Comparison of ENCODE assay signal across 20 cellular contexts in the genomic region with DNA sequence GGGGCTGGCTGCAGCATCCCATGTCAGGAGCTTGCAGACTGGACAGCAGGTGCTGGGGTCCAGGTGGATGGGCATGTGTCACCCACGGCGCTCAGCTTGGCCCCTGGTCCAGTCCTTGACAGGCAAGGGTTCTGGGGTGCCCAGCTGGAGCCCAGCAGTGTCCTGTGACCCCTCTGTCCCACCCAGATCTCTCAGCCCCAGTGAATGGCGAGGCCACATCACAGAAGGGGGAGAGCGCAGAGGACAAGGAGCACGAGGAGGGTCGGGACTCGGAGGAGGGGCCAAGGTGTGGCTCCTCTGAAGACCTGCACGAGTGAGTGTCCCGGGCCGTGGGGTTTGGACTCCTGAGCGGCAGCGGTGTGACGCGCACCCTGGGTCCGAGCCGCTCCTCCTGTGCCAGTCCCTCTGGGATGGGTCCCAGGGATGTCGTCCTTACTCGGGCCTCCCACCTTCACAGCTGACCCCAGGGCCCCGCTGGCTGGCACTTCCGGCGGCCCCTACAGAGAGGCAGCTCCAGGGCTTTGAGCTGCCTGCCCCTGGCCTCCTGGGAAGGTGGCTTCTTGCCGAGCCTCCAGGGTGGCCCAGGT. TPM values are rescaled to one million over a fixed set of nuclear protein-coding genes. Genes with fewer than 3 reads are reported as not detected.
DNase-seq lines count a peak whose midpoint lies in the region; ATAC-seq and TF ChIP-seq lines count a peak whose summit lies in the region.
"Had no signal": no experiment of that assay in that cellular context is flagged by ENCODE, and none has a peak within 500 bp of the region (broad histone marks: within the 10 kb centered on the region; RNA-seq: fewer than 3 reads in every experiment).

No MANE protein-coding gene starts in this region.

- DNase-seq in Right ventricle myocardium superior (peak; percentile 36), cardiac septum (ENCODE audit: low spot score) (no peak), psoas muscle (peak in 1 of 2 donors; percentile 60)
- DNase-seq in activated T-cell treated with anti-CD3 and anti-CD28 coated beads, Interleukin-2, amount 50 U/mL, for 72 hours: no peak
- DNase-seq: 8988T, GDM1, GOT3, NCI-H1105, NCI-H2029 treated with DMSO at 0.1 percent for 48 hours, NCI-H2171 treated with DMSO at 0.1 percent for 48 hours, NCI-H524 treated with DMSO at 0.1 percent for 48 hours, NCI-H82, OCI-M1, SHP77 treated with DMSO at 0.1 percent for 48 hours had no signal

- no peaks in the 10 kb centered on the region for H3K9me3 Mint-ChIP-seq in activated T-cell treated with anti-CD3 and anti-CD28 coated beads, Interleukin-2, amount 50 U/mL, for 72 hours
- H3K9me3 Mint-ChIP-seq: IgD-negative memory B cell had no signal

- intact Hi-C loops in Right ventricle myocardium superior (cut with DNase I): no loop called here
- intact Hi-C loops in cardiac septum (cut with DNase I): no loop called here
- intact Hi-C loops in psoas muscle (cut with DNase I): no loop called here

- H3K27ac ChIP-seq in gastroesophageal sphincter (peak overlapping the region in 3 of 4 donors; percentile 15 to 66 (median 57)), psoas muscle (no peak overlapping the region)
- H3K27ac ChIP-seq: C4-2B, SK-N-MC had no signal

- TF ChIP-seq POLR2A in gastroesophageal sphincter (IDR thresholded peaks at IDR 0.05): no peak

- TF ChIP-seq EP300 in gastroesophageal sphincter (IDR thresholded peaks at IDR 0.05): no peak

- TF ChIP-seq CTCF in gastroesophageal sphincter (IDR thresholded peaks at IDR 0.05) (no peak), psoas muscle (IDR thresholded peaks at IDR 0.05) (no peak)

- H3K4me3 ChIP-seq in gastroesophageal sphincter: no peak overlapping the region
- no peak overlapping the region for H3K4me3 ChIP-seq in psoas muscle
- H3K4me3 ChIP-seq: SK-N-MC had no signal

- no peaks in the 10 kb centered on the region for H3K27me3 Mint-ChIP-seq in activated T-cell treated with anti-CD3 and anti-CD28 coated beads, Interleukin-2, amount 50 U/mL, for 72 hours (ENCODE audit: low read depth)
- H3K27me3 Mint-ChIP-seq: IgD-negative memory B cell had no signal

- H3K4me3 Mint-ChIP-seq in activated T-cell treated with anti-CD3 and anti-CD28 coated beads, Interleukin-2, amount 50 U/mL, for 72 hours: no peak overlapping the region
- H3K4me3 Mint-ChIP-seq: IgD-negative memory B cell had no signal

- H3K27me3 ChIP-seq in gastroesophageal sphincter (no peaks in the 10 kb centered on the region), psoas muscle (ENCODE audit: insufficient read depth in 3 of 3, low read length in 2 of 3) (no peaks in the 10 kb centered on the region)

- H3K9me3 ChIP-seq in gastroesophageal sphincter: no peaks in the 10 kb centered on the region
- no peaks in the 10 kb centered on the region for H3K9me3 ChIP-seq in psoas muscle

- WGBS in gastroesophageal sphincter (ENCODE audit: low coverage in 1 of 2), 2 donors: no CpG with 5 or more reads among the region's 22 CpGs
- 82 to 92% (median 83%) methylated on average over 18 to 22 of the region's 22 CpGs for WGBS in psoas muscle, 3 donors

- peaks cover under 1% of the 10 kb centered on the region for H3K4me1 Mint-ChIP-seq in activated T-cell treated with anti-CD3 and anti-CD28 coated beads, Interleukin-2, amount 50 U/mL, for 72 hours (ENCODE audit: low read depth)
- H3K4me1 Mint-ChIP-seq: IgD-negative memory B cell had no signal

- H3K4me1 ChIP-seq in gastroesophageal sphincter (peaks cover 0 to 38% (median 0%) of the 10 kb centered on the region in 3 donors), psoas muscle (peaks cover 8% of the 10 kb centered on the region)

- peak; percentile 3 for ATAC-seq in Right ventricle myocardium superior (ENCODE audit: poor library complexity)
- ATAC-seq in gastroesophageal sphincter: no peak
- peak in 3 of 4 donors; percentile 2 to 6 (median 5) for ATAC-seq in psoas muscle
- ATAC-seq in activated T-cell treated with anti-CD3 and anti-CD28 coated beads, Interleukin-2, amount 50 U/mL, for 72 hours (replicated peaks in 1 of 2): no peak
- ATAC-seq in HG02938 (IDR thresholded peaks at IDR 0.05; ENCODE audit: unreplicated experiment): no peak
- no peak for ATAC-seq in HG03039 (IDR thresholded peaks at IDR 0.05; ENCODE audit: unreplicated experiment)

- no peak overlapping the region for H3K27ac Mint-ChIP-seq in activated T-cell treated with anti-CD3 and anti-CD28 coated beads, Interleukin-2, amount 50 U/mL, for 72 hours
- H3K27ac Mint-ChIP-seq: IgD-negative memory B cell had no signal

- peaks cover 0 to 100% of the 10 kb centered on the region in 2 donors for H3K36me3 ChIP-seq in gastroesophageal sphincter
- peaks cover 0 to 94% of the 10 kb centered on the region in 2 donors for H3K36me3 ChIP-seq in psoas muscle (ENCODE audit: insufficient read depth in 1 of 2, low read depth in 1 of 2)

- peaks cover 0 to under 1% of the 10 kb centered on the region in 2 donors for H3K36me3 Mint-ChIP-seq in activated T-cell treated with anti-CD3 and anti-CD28 coated beads, Interleukin-2, amount 50 U/mL, for 72 hours (ENCODE audit: insufficient read depth in 2 of 2)

RNA-seq across cellular contexts. Expression of a gene that starts 17.2 kb away (rescaled TPM):
- total RNA-seq in Right ventricle myocardium superior (239 TPM), cardiac septum (89.8 TPM), gastroesophageal sphincter (100 to 1,000 TPM in 1 of 4 donors, 10 to 100 TPM in 3; 66.0 to 145 (median 87.5) TPM), psoas muscle (100 to 1,000 TPM; 115 to 309 (median 183) TPM)
- 10 to 100 TPM; 29.0 to 97.8 (median 50.4) TPM for polyA plus RNA-seq in psoas muscle
- total RNA-seq in activated T-cell treated with anti-CD3 and anti-CD28 coated beads, Interleukin-2, amount 50 U/mL, for 72 hours: under 1 TPM; 0.05 to 0.12 TPM

RNA-seq across cellular contexts. Expression of a gene that starts 29.0 kb away (rescaled TPM):
- total RNA-seq in Right ventricle myocardium superior (27.8 TPM), cardiac septum (28.4 TPM), gastroesophageal sphincter (10 to 100 TPM; 33.3 to 49.5 (median 36.2) TPM), psoas muscle (10 to 100 TPM; 32.3 to 47.7 (median 39.5) TPM)
- 10 to 100 TPM; 33.4 to 56.4 (median 51.3) TPM for polyA plus RNA-seq in psoas muscle
- 10 to 100 TPM; 48.5 to 58.9 TPM for total RNA-seq in activated T-cell treated with anti-CD3 and anti-CD28 coated beads, Interleukin-2, amount 50 U/mL, for 72 hours

RNA-seq across cellular contexts. Expression of a gene that starts 33.9 kb away (rescaled TPM):
- total RNA-seq in Right ventricle myocardium superior (64.6 TPM), cardiac septum (25.1 TPM), gastroesophageal sphincter (10 to 100 TPM in 2 of 4 donors, 1 to 10 TPM in 1, under 1 TPM in 1; 0.49 to 24.3 (median 11.2) TPM), psoas muscle (100 to 1,000 TPM in 2 of 4 donors, 10 to 100 TPM in 2; 61.7 to 143 (median 118) TPM)
- 10 to 100 TPM; 14.5 to 96.8 (median 22.8) TPM for polyA plus RNA-seq in psoas muscle
- total RNA-seq in activated T-cell treated with anti-CD3 and anti-CD28 coated beads, Interleukin-2, amount 50 U/mL, for 72 hours: under 1 TPM; 0.24 to 0.81 TPM
- polyA plus RNA-seq: IgD-negative memory B cell had no signal

RNA-seq across cellular contexts. Expression of a gene that starts 38.7 kb away (rescaled TPM):
- total RNA-seq in Right ventricle myocardium superior (0.22 TPM), cardiac septum (0.43 TPM), gastroesophageal sphincter (1 to 10 TPM in 2 of 4 donors, not detected in 2; 2.1 to 8.5 TPM), psoas muscle (1 to 10 TPM in 1 of 4 donors, under 1 TPM in 2, not detected in 1; 0.42 to 1.8 (median 0.53) TPM)
- polyA plus RNA-seq in psoas muscle: under 1 TPM; 0.09 to 0.42 (median 0.15) TPM
- 1 to 10 TPM in 1 of 2 donors, under 1 TPM in 1; 0.67 to 2.3 TPM for total RNA-seq in activated T-cell treated with anti-CD3 and anti-CD28 coated beads, Interleukin-2, amount 50 U/mL, for 72 hours

RNA-seq across cellular contexts. Expression of a gene that starts 43.5 kb away (rescaled TPM):
- 120 TPM for total RNA-seq in Right ventricle myocardium superior
- 102 TPM for total RNA-seq in cardiac septum
- total RNA-seq in gastroesophageal sphincter: 100 to 1,000 TPM in 1 of 4 donors, 10 to 100 TPM in 3; 62.6 to 130 (median 80.6) TPM
- 100 to 1,000 TPM; 120 to 170 (median 132) TPM for total RNA-seq in psoas muscle
- polyA plus RNA-seq in psoas muscle: 100 to 1,000 TPM; 110 to 274 (median 191) TPM
- 10 to 100 TPM; 55.2 to 61.3 TPM for total RNA-seq in activated T-cell treated with anti-CD3 and anti-CD28 coated beads, Interleukin-2, amount 50 U/mL, for 72 hours

Comparison
In these comparisons a context has a peak if more than half of its experiments do, and no peak if none do; other contexts are left out.
1. ATAC-seq: peak in Right ventricle myocardium superior (single experiment) and psoas muscle (3 of 4); none in gastroesophageal sphincter (single experiment), activated T-cell treated with anti-CD3 and anti-CD28 coated beads, Interleukin-2, amount 50 U/mL, for 72 hours (0 of 2), HG02938 (single experiment) and HG03039 (single experiment).
2. RNA of a gene that starts 17.2 kb away (total RNA-seq): 239 TPM in Right ventricle myocardium superior (single experiment), 115 to 309 TPM in psoas muscle, 89.8 TPM in cardiac septum (single experiment) and 66.0 to 145 TPM in gastroesophageal sphincter; 0.05 to 0.12 TPM in activated T-cell treated with anti-CD3 and anti-CD28 coated beads, Interleukin-2, amount 50 U/mL, for 72 hours; every median in the first group is over 10 times any median in the second.